In the genomic region with DNA sequence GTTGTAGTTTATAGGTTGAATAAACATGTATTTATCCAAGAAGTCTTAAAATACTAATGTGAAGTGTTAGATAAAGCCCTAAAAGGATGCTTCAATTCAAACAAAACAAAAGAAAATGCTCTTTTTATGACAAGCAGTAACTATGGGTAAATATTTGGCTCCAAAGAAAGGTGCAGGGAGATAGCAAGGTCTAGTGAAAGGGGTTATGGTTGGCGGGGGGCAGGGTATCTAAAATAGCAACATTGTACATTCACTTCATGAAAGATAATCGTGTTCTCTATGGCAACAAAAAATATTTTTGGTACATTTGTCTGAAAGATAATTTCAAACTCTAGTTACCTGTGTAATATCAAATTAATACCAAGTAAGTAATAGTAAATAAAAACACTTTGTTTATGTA, we compare ENCODE assay signal across 7 cellular contexts.
"Had no signal": no experiment of that assay in that cellular context is flagged by ENCODE, and none has a peak within 500 bp of the region (broad histone marks: within the 10 kb centered on the region; RNA-seq: fewer than 3 reads in every experiment).

No MANE protein-coding gene starts in this region.

- ATAC-seq: GM23338, HCT116, HepG2 had no signal

- DNase-seq: H7, HFFc6 had no signal

- H3K27ac ChIP-seq: HL-60 had no signal

- H3K36me3 ChIP-seq: HAP-1 had no signal

- H3K9me3 ChIP-seq: HAP-1 had no signal

- H3K4me1 ChIP-seq: HAP-1 had no signal

- H3K4me3 ChIP-seq: GM23338, HAP-1 had no signal
